ENCODE assay signal across 18 cellular contexts in genomic region chr11:135004495-135004894, GRCh38.
"Had no signal": no experiment of that assay in that cellular context is flagged by ENCODE, and none has a peak within 500 bp of the region (broad histone marks: within the 10 kb centered on the region; RNA-seq: fewer than 3 reads in every experiment).

No MANE protein-coding gene starts in this region.

- H3K36me3 Mint-ChIP-seq: activated naive CD4-positive, alpha-beta T cell treated with anti-CD3 and anti-CD28 coated beads, Interleukin-2, amount 50 U/mL, for 24 hours; stimulated activated effector memory CD8-positive, alpha-beta T cell treated with anti-CD3 and anti-CD28 coated beads, Interleukin-12 subunit alpha, Interleukin-12 subunit beta, amount 100 ng/mL, for 72 hours had no signal

- H3K27ac ChIP-seq: ascending aorta, hepatocyte, prostate gland, stomach, vagina had no signal

- H3K4me3 ChIP-seq: ascending aorta, hepatocyte, prostate gland, smooth muscle cell, stomach, vagina had no signal

- H3K27ac Mint-ChIP-seq: activated naive CD4-positive, alpha-beta T cell treated with anti-CD3 and anti-CD28 coated beads, Interleukin-2, amount 50 U/mL, for 24 hours; dendritic cell treated with granulocyte-macrophage colony-stimulating factor and Interleukin-4, amounts not matched to agents 40 ng/mL and 50 ng/mL, for 4 days; stimulated activated effector memory CD8-positive, alpha-beta T cell treated with anti-CD3 and anti-CD28 coated beads, Interleukin-12 subunit alpha, Interleukin-12 subunit beta, amount 100 ng/mL, for 72 hours had no signal

- H3K9me3 ChIP-seq: ascending aorta, prostate gland, stomach, vagina had no signal

- H3K36me3 ChIP-seq: ascending aorta, prostate gland, stomach, vagina had no signal

- H3K27me3 Mint-ChIP-seq: dendritic cell treated with granulocyte-macrophage colony-stimulating factor and Interleukin-4, amounts not matched to agents 40 ng/mL and 50 ng/mL, for 4 days had no signal

- H3K27me3 ChIP-seq: ascending aorta, hepatocyte, vagina had no signal

- H3K4me1 ChIP-seq: ascending aorta, prostate gland, stomach, vagina had no signal

- H3K9me3 Mint-ChIP-seq: activated naive CD4-positive, alpha-beta T cell treated with anti-CD3 and anti-CD28 coated beads, Interleukin-2, amount 50 U/mL, for 24 hours; stimulated activated effector memory CD8-positive, alpha-beta T cell treated with anti-CD3 and anti-CD28 coated beads, Interleukin-12 subunit alpha, Interleukin-12 subunit beta, amount 100 ng/mL, for 72 hours had no signal

- H3K4me3 Mint-ChIP-seq: activated naive CD4-positive, alpha-beta T cell treated with anti-CD3 and anti-CD28 coated beads, Interleukin-2, amount 50 U/mL, for 24 hours; dendritic cell treated with granulocyte-macrophage colony-stimulating factor and Interleukin-4, amounts not matched to agents 40 ng/mL and 50 ng/mL, for 4 days; stimulated activated effector memory CD8-positive, alpha-beta T cell treated with anti-CD3 and anti-CD28 coated beads, Interleukin-12 subunit alpha, Interleukin-12 subunit beta, amount 100 ng/mL, for 72 hours had no signal

- DNase-seq: activated CD4-positive, alpha-beta T cell treated with anti-CD3 and anti-CD28 coated beads, Interleukin-2, amount 50 U/mL, for 4 hours; activated gamma-delta T cell; effector CD8-positive, alpha-beta T cell; foreskin fibroblast; left colon; midbrain; stimulated activated CD4-positive, alpha-beta T cell treated with anti-CD3 and anti-CD28 coated beads, Interleukin-4, amount 100 ng/mL, for 24 hours; stomach; trophoblast cell had no signal

- H3K4me1 Mint-ChIP-seq: activated naive CD4-positive, alpha-beta T cell treated with anti-CD3 and anti-CD28 coated beads, Interleukin-2, amount 50 U/mL, for 24 hours; stimulated activated effector memory CD8-positive, alpha-beta T cell treated with anti-CD3 and anti-CD28 coated beads, Interleukin-12 subunit alpha, Interleukin-12 subunit beta, amount 100 ng/mL, for 72 hours had no signal

- ATAC-seq: left colon; sciatic nerve; stimulated activated effector memory CD8-positive, alpha-beta T cell treated with anti-CD3 and anti-CD28 coated beads, Interleukin-12 subunit alpha, Interleukin-12 subunit beta, amount 100 ng/mL, for 72 hours had no signal
